ENCODE assay signal across 1 cellular context in the genomic region with DNA sequence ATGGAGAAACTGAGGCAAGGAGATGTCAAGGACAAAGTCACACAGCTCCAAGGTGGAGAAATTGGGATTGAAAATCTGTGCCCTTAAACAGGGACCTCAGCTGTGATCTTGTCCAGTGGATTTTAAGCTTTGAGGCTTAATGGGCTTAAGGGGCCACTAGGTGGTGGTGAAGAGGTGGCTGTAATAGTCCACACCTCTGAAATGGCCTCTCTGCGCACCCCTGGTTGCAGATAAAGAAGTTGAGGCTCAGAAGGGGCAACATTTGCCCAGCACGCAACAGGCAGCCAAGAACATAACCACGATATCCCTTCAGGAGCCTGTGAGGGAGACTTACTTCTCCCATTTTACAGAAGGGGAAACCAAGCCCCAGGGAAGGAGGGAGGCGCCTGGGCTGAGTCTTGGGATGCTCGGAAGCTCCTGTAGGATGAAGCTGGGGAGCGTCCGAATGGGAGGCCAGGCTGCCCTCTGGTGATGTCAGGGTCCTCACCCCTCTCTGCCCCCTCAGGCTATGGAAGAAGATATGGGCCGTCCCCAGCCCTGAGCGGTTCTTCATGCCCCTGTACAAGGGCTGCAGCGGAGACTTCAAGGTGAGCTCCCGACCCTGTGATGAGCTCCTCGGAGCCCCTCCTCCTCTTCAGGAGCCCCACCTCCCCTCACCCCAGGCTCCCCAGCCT.
TF ChIP-seq lines count a peak whose summit lies in the region.

No MANE protein-coding gene starts in this region.

TF ChIP-seq in HepG2, 621 proteins besides CTCF, POLR2A, EP300 and RAD21:
- TF ChIP-seq ZNF543 (CRISPR knock-in tag; IDR thresholded peaks at IDR 0.05): no peak
- TF ChIP-seq PAX8 (CRISPR knock-in tag; IDR thresholded peaks at IDR 0.05; ENCODE audit: borderline replicate concordance): no peak
- TF ChIP-seq ZNF776 (CRISPR knock-in tag; IDR thresholded peaks at IDR 0.05): no peak
- no peak for TF ChIP-seq ZNF446 (CRISPR knock-in tag; IDR thresholded peaks at IDR 0.05)
- no peak for TF ChIP-seq ZNF432 (CRISPR knock-in tag; IDR thresholded peaks at IDR 0.05; ENCODE audit: borderline replicate concordance)
- no peak for TF ChIP-seq ZBTB39 (CRISPR knock-in tag; IDR thresholded peaks at IDR 0.05)
- TF ChIP-seq ZBTB44 (CRISPR knock-in tag; IDR thresholded peaks at IDR 0.05): no peak
- no peak for TF ChIP-seq SP4 (CRISPR knock-in tag; IDR thresholded peaks at IDR 0.05)
- TF ChIP-seq HDAC2 (CRISPR knock-in tag; IDR thresholded peaks at IDR 0.05): no peak
- TF ChIP-seq ZNF33B (CRISPR knock-in tag; IDR thresholded peaks at IDR 0.05): no peak
TF ChIP-seq in HepG2: peak in this region for 0.
